30 cellular contexts compared by ENCODE assay signal in the genomic region with DNA sequence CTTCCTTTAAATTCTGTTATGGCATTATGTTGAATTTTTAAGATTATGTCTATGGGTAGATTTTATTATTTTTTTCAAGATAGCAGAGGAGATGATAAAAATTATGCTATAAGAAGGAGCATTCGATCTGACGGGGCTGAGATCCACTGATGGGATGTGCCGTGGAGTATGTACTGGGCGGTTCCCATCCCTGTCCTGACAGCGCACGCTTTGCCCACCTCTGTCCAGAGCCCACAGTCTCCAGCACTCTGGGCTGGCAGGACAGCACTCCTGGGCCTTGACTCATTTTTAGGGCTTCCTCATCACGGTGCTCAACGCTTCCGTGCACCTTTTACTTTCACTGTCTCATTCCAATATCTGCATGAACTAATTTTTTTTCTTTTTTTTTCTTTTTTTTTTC.
"Had no signal": no experiment of that assay in that cellular context is flagged by ENCODE, and none has a peak within 500 bp of the region (broad histone marks: within the 10 kb centered on the region; RNA-seq: fewer than 3 reads in every experiment).

No MANE protein-coding gene starts in this region.

- H3K27ac Mint-ChIP-seq: naive thymus-derived CD8-positive, alpha-beta T cell; natural killer cell treated with Interleukin-12 subunit alpha and Interleukin-12 subunit beta and Interleukin-15 and Interleukin-18, amount 100 ng/mL, for 72 hours; nephron progenitor cell; progenitor cell of endocrine pancreas; stimulated activated memory B cell treated with anti-CD40 and anti-IgM and Interleukin-4, amounts not matched to agents 10 μg/mL and 1 μg/mL and 100 μg/mL, for 72 hours; stimulated activated naive CD8-positive, alpha-beta T cell treated with anti-CD3 and anti-CD28 coated beads, Interleukin-15, amount 100 ng/mL, for 72 hours; type B pancreatic cell had no signal

- H3K27ac ChIP-seq: neutrophil, pancreas, psoas muscle, right lobe of liver, sigmoid colon, suprapubic skin, testis, tibial artery, transverse colon, upper lobe of right lung, uterus had no signal

- H3K36me3 ChIP-seq: neutrophil, pancreas, right lobe of liver, sigmoid colon, suprapubic skin, tibial artery, transverse colon, upper lobe of right lung, uterus had no signal

- H3K36me3 Mint-ChIP-seq: naive thymus-derived CD8-positive, alpha-beta T cell; natural killer cell treated with Interleukin-12 subunit alpha and Interleukin-12 subunit beta and Interleukin-15 and Interleukin-18, amount 100 ng/mL, for 72 hours; stimulated activated memory B cell treated with anti-CD40 and anti-IgM and Interleukin-4, amounts not matched to agents 10 μg/mL and 1 μg/mL and 100 μg/mL, for 72 hours; type B pancreatic cell had no signal

- FAIRE-seq: pancreas, small intestine had no signal

- H3K9me3 Mint-ChIP-seq: naive thymus-derived CD8-positive, alpha-beta T cell; natural killer cell treated with Interleukin-12 subunit alpha and Interleukin-12 subunit beta and Interleukin-15 and Interleukin-18, amount 100 ng/mL, for 72 hours; neural crest cell; stimulated activated memory B cell treated with anti-CD40 and anti-IgM and Interleukin-4, amounts not matched to agents 10 μg/mL and 1 μg/mL and 100 μg/mL, for 72 hours; stimulated activated naive CD8-positive, alpha-beta T cell treated with anti-CD3 and anti-CD28 coated beads, Interleukin-15, amount 100 ng/mL, for 72 hours; type B pancreatic cell had no signal

- H3K4me1 Mint-ChIP-seq: neural crest cell; stimulated activated memory B cell treated with anti-CD40 and anti-IgM and Interleukin-4, amounts not matched to agents 10 μg/mL and 1 μg/mL and 100 μg/mL, for 72 hours; stimulated activated naive CD8-positive, alpha-beta T cell treated with anti-CD3 and anti-CD28 coated beads, Interleukin-15, amount 100 ng/mL, for 72 hours had no signal

- DNase-seq: naive thymus-derived CD8-positive, alpha-beta T cell; nephron progenitor cell; nucleus accumbens; pancreas; psoas muscle; right cardiac atrium; right lobe of liver; sigmoid colon; small intestine; stimulated activated CD4-positive, alpha-beta T cell treated with anti-CD3 and anti-CD28 coated beads, Interleukin-12 subunit alpha, Interleukin-12 subunit beta, amount 100 ng/mL, for 4 hours; stimulated activated CD4-positive, alpha-beta T cell treated with anti-CD3 and anti-CD28 coated beads, Interleukin-1b, Interleukin-23, amount 100 ng/mL, for 48 hours; stimulated activated CD4-positive, alpha-beta T cell treated with anti-CD3 and anti-CD28 coated beads, Interleukin-4, amount 100 ng/mL, for 1 hour; stimulated activated CD4-positive, alpha-beta T cell treated with anti-CD3 and anti-CD28 coated beads, Interleukin-4, amount 100 ng/mL, for 4 hours; stimulated activated CD8-positive, alpha-beta memory T cell treated with anti-CD3 and anti-CD28 coated beads, Interleukin-4, amount 100 ng/mL, for 48 hours; stimulated activated naive CD4-positive, alpha-beta T cell; stimulated activated naive CD8-positive, alpha-beta T cell treated with anti-CD3 and anti-CD28 coated beads, Interleukin-15, amount 100 ng/mL, for 72 hours; stimulated activated naive CD8-positive, alpha-beta T cell treated with anti-CD3 and anti-CD28 coated beads, Interleukin-15, Interleukin-2, amounts not matched to agents 100 U/mL and 50 U/mL, for 24 hours; substantia nigra; testis; tibial artery; transverse colon; upper lobe of right lung; uterus had no signal

- H3K27me3 ChIP-seq: pancreas, right lobe of liver, testis, transverse colon, uterus had no signal

- H3K9me3 ChIP-seq: neutrophil, pancreas, psoas muscle, right lobe of liver, sigmoid colon, suprapubic skin, testis, tibial artery, transverse colon, upper lobe of right lung, uterus had no signal

- ATAC-seq: naive thymus-derived CD8-positive, alpha-beta T cell; natural killer cell treated with Interleukin-12 subunit alpha and Interleukin-12 subunit beta and Interleukin-15 and Interleukin-18, amount 100 ng/mL, for 72 hours; pancreas; psoas muscle; right cardiac atrium; right lobe of liver; stimulated activated memory B cell treated with anti-CD40 and anti-IgM and Interleukin-4, amounts not matched to agents 10 μg/mL and 1 μg/mL and 100 μg/mL, for 72 hours; stimulated activated naive CD8-positive, alpha-beta T cell treated with anti-CD3 and anti-CD28 coated beads, Interleukin-15, amount 100 ng/mL, for 72 hours; stimulated activated naive CD8-positive, alpha-beta T cell treated with anti-CD3 and anti-CD28 coated beads, Interleukin-15, Interleukin-2, amounts not matched to agents 100 U/mL and 50 U/mL, for 24 hours had no signal

- H3K4me3 ChIP-seq: pancreas, psoas muscle, right lobe of liver, sigmoid colon, suprapubic skin, testis, tibial artery, transverse colon, upper lobe of right lung, uterus had no signal

- H3K4me3 Mint-ChIP-seq: naive thymus-derived CD8-positive, alpha-beta T cell; natural killer cell treated with Interleukin-12 subunit alpha and Interleukin-12 subunit beta and Interleukin-15 and Interleukin-18, amount 100 ng/mL, for 72 hours; nephron progenitor cell; neural crest cell; stimulated activated memory B cell treated with anti-CD40 and anti-IgM and Interleukin-4, amounts not matched to agents 10 μg/mL and 1 μg/mL and 100 μg/mL, for 72 hours; stimulated activated naive CD8-positive, alpha-beta T cell treated with anti-CD3 and anti-CD28 coated beads, Interleukin-15, amount 100 ng/mL, for 72 hours; type B pancreatic cell had no signal

- H3K4me1 ChIP-seq: psoas muscle, sigmoid colon, suprapubic skin, testis, tibial artery, transverse colon, upper lobe of right lung, uterus had no signal
